Comparison of ENCODE assay signal across 8 cellular contexts in genomic region chr13:80339841-80340642, GRCh38. TPM values are rescaled to one million over a fixed set of nuclear protein-coding genes. Genes with fewer than 3 reads are reported as not detected.
DNase-seq lines count a peak whose midpoint lies in the region; ATAC-seq and TF ChIP-seq lines count a peak whose summit lies in the region.

No MANE protein-coding gene starts in this region.

- peaks cover 15% of the 10 kb centered on the region for H3K36me3 ChIP-seq in ES-I3 (ENCODE audit: insufficient read depth, low read length)
- H3K36me3 ChIP-seq in HEK293 (ENCODE audit: control insufficient read depth in 2 of 2, insufficient read depth in 1 of 2, low read length in 2 of 2) = peaks cover 0 to 21% of the 10 kb centered on the region in 2 experiments; a peak in 1 of 3 replicates
- H3K36me3 ChIP-seq in left lung = peaks cover 0 to 9% of the 10 kb centered on the region in 2 donors

- peak; percentile 66 for DNase-seq in RPMI7951 (ENCODE audit: low read depth)
- DNase-seq in left lung = peak; percentile 59 to 92
- peak in 46 of 49 donors; percentile 6 to 75 (median 43) for DNase-seq in substantia nigra (lab: John Stamatoyannopoulos, UW)
- no peak for DNase-seq in NCI-H1694 treated with DMSO at 0.1 percent for 48 hours (lab: John Stamatoyannopoulos, UW)
- no peak for DNase-seq in inferior parietal cortex (ENCODE audit: extremely low spot score)

- H3K27ac ChIP-seq in HEK293 (ENCODE audit: extremely low read depth, low read depth, low read length) = peak overlapping the region; percentile 96
- peak overlapping the region; percentile 80 for H3K27ac ChIP-seq in cingulate gyrus (ENCODE audit: low read depth, low read length)
- H3K27ac ChIP-seq in left lung = peak overlapping the region; percentile 90 to 97
- peak overlapping the region; percentile 94 for H3K27ac ChIP-seq in substantia nigra (ENCODE audit: low read depth, low read length, poor library complexity, severe bottlenecking)

- CTCF ChIA-PET in HEK293 (lab: Yijun Ruan, JAX) = interaction anchor here (0.6 to 1.1 kb wide), 2 partner anchors 207 to 709 kb away, joined by 3 read pairs; no protein-coding TSS in a partner anchor

- H3K4me1 ChIP-seq in ES-I3 (ENCODE audit: insufficient read depth, low read length) (peaks cover 11% of the 10 kb centered on the region), HEK293 (ENCODE audit: control insufficient read depth, insufficient read depth, low read length) (no peaks in the 10 kb centered on the region), left lung (peaks cover 2 to 39% of the 10 kb centered on the region in 2 donors)

- peak overlapping the region; percentile 98 for H3K4me3 ChIP-seq in HEK293 (ENCODE audit: low read depth, low read length)
- H3K4me3 ChIP-seq in left lung = peak overlapping the region; percentile 74 to 90

- no peaks in the 10 kb centered on the region for H3K27me3 ChIP-seq in left lung

- intact Hi-C loops in left lung (cut with DNase I) = no loop called here

- TF ChIP-seq CTCF in HEK293 (tag by site-specific recombination; IDR thresholded peaks at IDR 0.05) (no peak), left lung (IDR thresholded peaks at IDR 0.05) (no peak)

- H3K9me3 ChIP-seq in ES-I3 (ENCODE audit: control insufficient read depth, insufficient read depth, low read length) (no peaks in the 10 kb centered on the region), HEK293 (ENCODE audit: control insufficient read depth, insufficient read depth, low read depth, low read length) (no peaks in the 10 kb centered on the region), left lung (no peaks in the 10 kb centered on the region)

- POLR2A ChIA-PET in HEK293 (lab: Yijun Ruan, JAX) = interaction anchor here (0.6 to 1.5 kb wide), 6 partner anchors 88 to 291 kb away, joined by 3 to 15 read pairs (median 4); no protein-coding TSS in a partner anchor

- H3K9ac ChIP-seq in ES-I3 (ENCODE audit: low read depth, low read length) = peak overlapping the region; percentile 96

- peak; percentile 9 for ATAC-seq in left lung

TF ChIP-seq in HEK293, 187 proteins besides CTCF, POLR2A, EP300 and RAD21:
- TF ChIP-seq SP2 (tag by site-specific recombination; IDR thresholded peaks at IDR 0.05) (peak; percentile 71), ZNF423 (tag by site-specific recombination; IDR thresholded peaks at IDR 0.05) (0 out of 2 replicates have a peak, but pooled peaks have one; percentile 17), TCF7L2 (IDR thresholded peaks at IDR 0.05; ENCODE audit: borderline replicate concordance, low read depth, low read length) (peak; percentile 27; the same call in 1 of the 2 replicates), ZBTB49 (tag by site-specific recombination; IDR thresholded peaks at IDR 0.05; ENCODE audit: low read depth) (no peak), ZIC2 (tag by site-specific recombination; IDR thresholded peaks at IDR 0.05) (peak; percentile 63), PATZ1 (tag by site-specific recombination; IDR thresholded peaks at IDR 0.05) (0 out of 2 replicates have a peak, but pooled peaks have one; percentile 5), SP3 (tag by site-specific recombination; IDR thresholded peaks at IDR 0.05) (peak; percentile 19; the same call in 1 of the 2 replicates), ZNF433 (tag by site-specific recombination; IDR thresholded peaks at IDR 0.05; ENCODE audit: low read depth) (no peak), ZBTB20 (tag by site-specific recombination; IDR thresholded peaks at IDR 0.05) (peak; percentile 47; the same call in 1 of the 2 replicates), ZNF335 (tag by site-specific recombination; conservative IDR thresholded peaks at IDR 0.05) (peak; percentile 62), ZNF558 (tag by site-specific recombination; IDR thresholded peaks at IDR 0.05) (no peak), ZNF501 (tag by site-specific recombination; IDR thresholded peaks at IDR 0.05) (0 out of 2 replicates have a peak, but pooled peaks have one; percentile 38), ZXDB (tag by site-specific recombination; IDR thresholded peaks at IDR 0.05) (peak; percentile 46; the same call in 1 of the 2 replicates), ZNF362 (tag by site-specific recombination; IDR thresholded peaks at IDR 0.05) (no peak), GLIS2 (tag by site-specific recombination; IDR thresholded peaks at IDR 0.05) (peak; percentile 90), ZNF19 (tag by site-specific recombination; IDR thresholded peaks at IDR 0.05; ENCODE audit: low read depth) (no peak), ZNF341 (tag by site-specific recombination; IDR thresholded peaks at IDR 0.05; ENCODE audit: low read depth) (peak; percentile 57; the same call in 1 of the 2 replicates), ZNF223 (tag by site-specific recombination; IDR thresholded peaks at IDR 0.05) (peak; percentile 93), GLIS1 (tag by site-specific recombination; IDR thresholded peaks at IDR 0.05) (peak; percentile 74), ZNF391 (tag by site-specific recombination; IDR thresholded peaks at IDR 0.05; ENCODE audit: borderline replicate concordance, low read depth) (no peak), KLF9 (tag by site-specific recombination; IDR thresholded peaks at IDR 0.05; ENCODE audit: low read depth) (0 out of 2 replicates have a peak, but pooled peaks have one; percentile 13)
- TF ChIP-seq, protein P1, sequence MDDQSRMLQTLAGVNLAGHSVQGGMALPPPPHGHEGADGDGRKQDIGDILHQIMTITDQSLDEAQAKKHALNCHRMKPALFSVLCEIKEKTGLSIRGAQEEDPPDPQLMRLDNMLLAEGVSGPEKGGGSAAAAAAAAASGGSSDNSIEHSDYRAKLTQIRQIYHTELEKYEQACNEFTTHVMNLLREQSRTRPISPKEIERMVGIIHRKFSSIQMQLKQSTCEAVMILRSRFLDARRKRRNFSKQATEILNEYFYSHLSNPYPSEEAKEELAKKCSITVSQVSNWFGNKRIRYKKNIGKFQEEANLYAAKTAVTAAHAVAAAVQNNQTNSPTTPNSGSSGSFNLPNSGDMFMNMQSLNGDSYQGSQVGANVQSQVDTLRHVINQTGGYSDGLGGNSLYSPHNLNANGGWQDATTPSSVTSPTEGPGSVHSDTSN (CRISPR knock-in tag; IDR thresholded peaks at IDR 0.05) = peak; percentile 43; the same call in 1 of the 2 replicates
- TF ChIP-seq, protein P2, sequence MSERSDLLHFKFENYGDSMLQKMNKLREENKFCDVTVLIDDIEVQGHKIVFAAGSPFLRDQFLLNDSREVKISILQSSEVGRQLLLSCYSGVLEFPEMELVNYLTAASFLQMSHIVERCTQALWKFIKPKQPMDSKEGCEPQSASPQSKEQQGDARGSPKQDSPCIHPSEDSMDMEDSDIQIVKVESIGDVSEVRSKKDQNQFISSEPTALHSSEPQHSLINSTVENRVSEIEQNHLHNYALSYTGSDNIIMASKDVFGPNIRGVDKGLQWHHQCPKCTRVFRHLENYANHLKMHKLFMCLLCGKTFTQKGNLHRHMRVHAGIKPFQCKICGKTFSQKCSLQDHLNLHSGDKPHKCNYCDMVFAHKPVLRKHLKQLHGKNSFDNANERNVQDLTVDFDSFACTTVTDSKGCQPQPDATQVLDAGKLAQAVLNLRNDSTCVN (tag by site-specific recombination; optimal IDR thresholded peaks at IDR 0.05) = peak; percentile 83

RNA-seq across cellular contexts. Expression of gene SPRY2, which starts 0.9 kb away (rescaled TPM):
- total RNA-seq in RPMI7951 (2014; rRNA removed; shearing (Covaris generic)) = 31.8 and 42.2 TPM in 2 replicates
- 10 to 100 TPM; 30.9 to 40.0 TPM for total RNA-seq in left lung

Comparison
In these comparisons a context has a peak if more than half of its experiments do, and no peak if none do; other contexts are left out.
1. DNase-seq: peak in RPMI7951 (single experiment), left lung (2 of 2) and substantia nigra (46 of 49); none in NCI-H1694 treated with DMSO at 0.1 percent for 48 hours (single experiment) and inferior parietal cortex (single experiment).
2. Peak in every context shown above with its lines, with median percentiles within 50 percentile points of each other: H3K27ac ChIP-seq.